ENCODE assay signal across 9 cellular contexts in genomic region chr19:6417713-6418561, GRCh38. TPM values are rescaled to one million over a fixed set of nuclear protein-coding genes. Genes with fewer than 3 reads are reported as not detected.
DNase-seq lines count a peak whose midpoint lies in the region; ATAC-seq and TF ChIP-seq lines count a peak whose summit lies in the region.
"Had no signal": no experiment of that assay in that cellular context is flagged by ENCODE, and none has a peak within 500 bp of the region (broad histone marks: within the 10 kb centered on the region; RNA-seq: fewer than 3 reads in every experiment).

No MANE protein-coding gene starts in this region.

- peak; percentile 13 for DNase-seq in Caki2 (ENCODE audit: low read depth)
- no peak for DNase-seq in RWPE1 (ENCODE audit: low spot score)
- DNase-seq in fibroblast of gingiva (ENCODE audit: low read depth) = peak; percentile 30
- DNase-seq in neural crest cell (ENCODE audit: low read depth, low spot score) = no peak
- DNase-seq in mesenteric fat pad (ENCODE audit: low spot score) = no peak
- no peak for DNase-seq in stimulated activated effector memory CD8-positive, alpha-beta T cell treated with anti-CD3 and anti-CD28 coated beads, Interleukin-12 subunit alpha, Interleukin-12 subunit beta, amount 100 ng/mL, for 72 hours (ENCODE audit: low spot score in 2 of 2)
- no peak for DNase-seq in GOT3 (lab: John Stamatoyannopoulos, UW)
- DNase-seq in middle frontal gyrus (ENCODE audit: extremely low spot score, low spot score) = no peak
- DNase-seq: NCI-H2227 treated with DMSO at 0.1 percent for 48 hours had no signal

- H3K4me3 Mint-ChIP-seq in neural crest cell = peak overlapping the region; percentile 47
- no peak overlapping the region for H3K4me3 Mint-ChIP-seq in stimulated activated effector memory CD8-positive, alpha-beta T cell treated with anti-CD3 and anti-CD28 coated beads, Interleukin-12 subunit alpha, Interleukin-12 subunit beta, amount 100 ng/mL, for 72 hours

- no peaks in the 10 kb centered on the region for H3K27me3 Mint-ChIP-seq in neural crest cell (ENCODE audit: low read depth)

- TF ChIP-seq CTCF in RWPE1 (conservative IDR thresholded peaks at IDR 0.05; ENCODE audit: low read depth) = peak; percentile 28; the same call in 1 of the 2 replicates
- TF ChIP-seq CTCF in neural crest cell (conservative IDR thresholded peaks at IDR 0.05) = peak; percentile 39

- peaks cover 4% of the 10 kb centered on the region for H3K36me3 Mint-ChIP-seq in neural crest cell (ENCODE audit: low read depth)
- peaks cover 100% of the 10 kb centered on the region for H3K36me3 Mint-ChIP-seq in stimulated activated effector memory CD8-positive, alpha-beta T cell treated with anti-CD3 and anti-CD28 coated beads, Interleukin-12 subunit alpha, Interleukin-12 subunit beta, amount 100 ng/mL, for 72 hours

- peak overlapping the region; percentile 9 for H3K27ac ChIP-seq in RWPE1

- ATAC-seq in stimulated activated effector memory CD8-positive, alpha-beta T cell treated with anti-CD3 and anti-CD28 coated beads, Interleukin-12 subunit alpha, Interleukin-12 subunit beta, amount 100 ng/mL, for 72 hours = no peak

- in situ Hi-C loops in Caki2 (cut with HindIII; ENCODE audit: low pct_unique_long_range_greater_than_20kb, low sequenced_read_pairs) = no loop called here

- POLR2A ChIA-PET in RWPE1 (lab: Yijun Ruan, JAX; ENCODE audit: low non-redundant PET) = no interaction called here

- no peak overlapping the region for H3K27ac Mint-ChIP-seq in neural crest cell (ENCODE audit: unreplicated experiment)
- no peak overlapping the region for H3K27ac Mint-ChIP-seq in stimulated activated effector memory CD8-positive, alpha-beta T cell treated with anti-CD3 and anti-CD28 coated beads, Interleukin-12 subunit alpha, Interleukin-12 subunit beta, amount 100 ng/mL, for 72 hours

- no peaks in the 10 kb centered on the region for H3K9me3 Mint-ChIP-seq in neural crest cell
- no peaks in the 10 kb centered on the region for H3K9me3 Mint-ChIP-seq in stimulated activated effector memory CD8-positive, alpha-beta T cell treated with anti-CD3 and anti-CD28 coated beads, Interleukin-12 subunit alpha, Interleukin-12 subunit beta, amount 100 ng/mL, for 72 hours

- CTCF ChIA-PET in RWPE1 (lab: Yijun Ruan, JAX) = interaction anchor here (0.5 to 1.0 kb wide), 4 partner anchors 10 to 49 kb away, joined by 3 to 5 read pairs (median 3); partner anchors contain the start of gene PSPN

- peaks cover 18% of the 10 kb centered on the region for H3K4me1 Mint-ChIP-seq in neural crest cell
- peaks cover 22% of the 10 kb centered on the region for H3K4me1 Mint-ChIP-seq in stimulated activated effector memory CD8-positive, alpha-beta T cell treated with anti-CD3 and anti-CD28 coated beads, Interleukin-12 subunit alpha, Interleukin-12 subunit beta, amount 100 ng/mL, for 72 hours

RNA-seq across cellular contexts. Expression of gene KHSRP, which starts 6.7 kb away (rescaled TPM):
- total RNA-seq in Caki2 (2014; rRNA removed; shearing (Covaris generic); ENCODE audit: low replicate concordance) = 56.0 and 72.8 TPM in 2 replicates
- total RNA-seq in neural crest cell (678 and 690 TPM in 2 replicates), mesenteric fat pad (168 TPM)

RNA-seq across cellular contexts. Expression of gene SLC25A41, which starts 15.6 kb away (rescaled TPM):
- total RNA-seq in Caki2 (2014; rRNA removed; shearing (Covaris generic); ENCODE audit: low replicate concordance) = not detected in 2 replicates
- total RNA-seq in neural crest cell = 1.2 and 1.6 TPM in 2 replicates
- not detected for total RNA-seq in mesenteric fat pad

RNA-seq across cellular contexts. Expression of gene GTF2F1, which starts 25.0 kb away (rescaled TPM):
- 37.4 and 44.0 TPM in 2 replicates for total RNA-seq in Caki2 (2014; rRNA removed; shearing (Covaris generic); ENCODE audit: low replicate concordance)
- total RNA-seq in neural crest cell (65.9 and 70.3 TPM in 2 replicates), mesenteric fat pad (39.1 TPM)

RNA-seq across cellular contexts. Expression of gene SLC25A23, which starts 41.7 kb away (rescaled TPM):
- 19.5 and 40.7 TPM in 2 replicates for total RNA-seq in Caki2 (2014; rRNA removed; shearing (Covaris generic); ENCODE audit: low replicate concordance)
- total RNA-seq in neural crest cell (72.2 and 73.2 TPM in 2 replicates), mesenteric fat pad (21.5 TPM)

RNA-seq across cellular contexts. Expression of gene PSPN, which starts 42.2 kb away (rescaled TPM):
- 0.07 and 0.17 TPM in 2 replicates for total RNA-seq in Caki2 (2014; rRNA removed; shearing (Covaris generic); ENCODE audit: low replicate concordance)
- total RNA-seq in neural crest cell = 4.1 and 4.4 TPM in 2 replicates
- total RNA-seq in mesenteric fat pad = 0.87 TPM

Comparison
In these comparisons a context has a peak if more than half of its experiments do, and no peak if none do; other contexts are left out.
1. DNase-seq: peak in Caki2 (single experiment) and fibroblast of gingiva (single experiment); none in RWPE1 (single experiment), neural crest cell (single experiment), mesenteric fat pad (single experiment), stimulated activated effector memory CD8-positive, alpha-beta T cell treated with anti-CD3 and anti-CD28 coated beads, Interleukin-12 subunit alpha, Interleukin-12 subunit beta, amount 100 ng/mL, for 72 hours (0 of 2), GOT3 (single experiment) and middle frontal gyrus (single experiment).